Comparison of ENCODE assay signal across 19 cellular contexts in the genomic region with DNA sequence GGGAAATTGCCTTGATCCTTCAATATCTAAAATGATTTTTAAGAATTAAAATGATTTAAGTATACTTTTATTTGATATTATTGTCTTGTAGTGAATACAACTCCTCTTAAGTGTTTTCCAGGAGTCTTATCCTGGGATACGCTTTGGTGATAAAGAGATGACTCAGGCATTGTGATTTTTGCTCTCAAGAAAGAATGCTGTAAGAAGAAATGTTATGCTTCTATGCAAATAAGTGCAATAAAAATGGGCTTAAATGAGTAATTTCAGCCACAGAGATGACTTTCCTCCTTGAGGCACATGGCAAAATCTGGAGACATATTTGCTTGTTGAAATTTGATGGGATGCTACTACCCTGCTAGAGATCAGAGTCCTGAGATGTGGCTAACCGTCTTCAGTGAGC.
A peak's percentile ranks its signal among the peaks of the same experiment; 100 is the strongest.
DNase-seq lines count a peak whose midpoint lies in the region; ATAC-seq, FAIRE-seq and TF ChIP-seq lines count a peak whose summit lies in the region.
"Had no signal": no experiment of that assay in that cellular context is flagged by ENCODE, and none has a peak within 500 bp of the region (broad histone marks: within the 10 kb centered on the region; RNA-seq: fewer than 3 reads in every experiment).

No MANE protein-coding gene starts in this region.

- ATAC-seq in PC-3 = peak; percentile 68
- ATAC-seq in GM18858 (IDR thresholded peaks at IDR 0.05; ENCODE audit: unreplicated experiment) = no peak
- no peak for ATAC-seq in HG03457 (IDR thresholded peaks at IDR 0.05; ENCODE audit: unreplicated experiment)
- ATAC-seq: CD8-positive, alpha-beta T cell; GM23338; K562 had no signal

- H3K27me3 ChIP-seq in PC-3 (ENCODE audit: low read length) (no peaks in the 10 kb centered on the region), bronchial epithelial cell (ENCODE audit: control insufficient read depth, insufficient read depth, low read length) (no peaks in the 10 kb centered on the region)
- H3K27me3 ChIP-seq: BLaER1 treated with 17β-estradiol and CSF1 and Interleukin-3, amounts not matched to agents 10 nM and 100 nM had no signal

- no peak overlapping the region for H3K9ac ChIP-seq in PC-3 (ENCODE audit: low read length)
- H3K9ac ChIP-seq: BLaER1 treated with 17β-estradiol and CSF1 and Interleukin-3, amounts not matched to agents 10 nM and 100 nM had no signal

- H2AFZ ChIP-seq in PC-3 (ENCODE audit: low read length) = no peak overlapping the region
- H2AFZ ChIP-seq: GM23338 had no signal

- no peaks in the 10 kb centered on the region for H3F3A ChIP-seq in PC-3 (ENCODE audit: low read length, unreplicated experiment)

- H4K20me1 ChIP-seq in PC-3 (ENCODE audit: low read length) = no peaks in the 10 kb centered on the region
- H4K20me1 ChIP-seq: BLaER1 treated with 17β-estradiol and CSF1 and Interleukin-3, amounts not matched to agents 10 nM and 100 nM had no signal

- intact Hi-C loops in PC-3 (cut with micrococcal nuclease) = no loop called here

- no peak overlapping the region for H3K4me3 ChIP-seq in PC-3 (ENCODE audit: low read length)
- no peak overlapping the region for H3K4me3 ChIP-seq in bronchial epithelial cell (ENCODE audit: low read depth, low read length)
- H3K4me3 ChIP-seq: BLaER1 treated with 17β-estradiol and CSF1 and Interleukin-3, amounts not matched to agents 10 nM and 100 nM; GM23338; K562 had no signal

- POLR2A ChIA-PET in PC-3 (lab: Charles Lee; ENCODE audit: unreplicated experiment) = no interaction called here

- TF ChIP-seq CTCF in PC-3 (conservative IDR thresholded peaks at IDR 0.05; ENCODE audit: low read depth, low read length) (no peak), bronchial epithelial cell (IDR thresholded peaks at IDR 0.05; ENCODE audit: insufficient read depth, low read length, severe bottlenecking) (no peak)

- no peak overlapping the region for H3K27ac ChIP-seq in PC-3 (ENCODE audit: low read length)
- H3K27ac ChIP-seq: BLaER1 treated with 17β-estradiol and CSF1 and Interleukin-3, amounts not matched to agents 10 nM and 100 nM had no signal

- H3K9me3 ChIP-seq in PC-3 (ENCODE audit: low read length) = no peaks in the 10 kb centered on the region

- peaks cover 9% of the 10 kb centered on the region for H3K4me1 ChIP-seq in PC-3 (ENCODE audit: insufficient read depth, low read length)
- H3K4me1 ChIP-seq: BLaER1 treated with 17β-estradiol and CSF1 and Interleukin-3, amounts not matched to agents 10 nM and 100 nM had no signal

- CTCF ChIA-PET in PC-3 (lab: Charles Lee) = no interaction called here

- FAIRE-seq in bronchial epithelial cell (lab: Jason Lieb, UNC) = no peak
- FAIRE-seq: G401.6, GM12891, H54, K562 had no signal

- H3K36me3 ChIP-seq in PC-3 (ENCODE audit: low read depth, low read length) (no peaks in the 10 kb centered on the region), bronchial epithelial cell (ENCODE audit: control insufficient read depth, insufficient read depth, low read length) (no peaks in the 10 kb centered on the region)
- H3K36me3 ChIP-seq: BLaER1 treated with 17β-estradiol and CSF1 and Interleukin-3, amounts not matched to agents 10 nM and 100 nM had no signal

- no peaks in the 10 kb centered on the region for H3K9me2 ChIP-seq in PC-3 (replicated peaks; ENCODE audit: low read length)

- no peaks in the 10 kb centered on the region for H3K79me2 ChIP-seq in PC-3 (ENCODE audit: low read length)

- no peak overlapping the region for H3K4me2 ChIP-seq in PC-3 (ENCODE audit: low read length)
- H3K4me2 ChIP-seq: BLaER1 treated with 17β-estradiol and CSF1 and Interleukin-3, amounts not matched to agents 10 nM and 100 nM; GM23338 had no signal

- DNase-seq in HT1080 (ENCODE audit: low read depth) = peak; percentile 26
- peak; percentile 59 for DNase-seq in PC-3
- DNase-seq in bronchial epithelial cell (ENCODE audit: low read depth) = peak; percentile 14
- peak; percentile 1 for DNase-seq in renal cortical epithelial cell (ENCODE audit: low read depth)
- no peak for DNase-seq in SW480 (ENCODE audit: low spot score)
- DNase-seq: CD8-positive, alpha-beta T cell; DMS 273 treated with DMSO at 0.1 percent for 48 hours; DMS53; DND-41; EL; HCEC 1CT had no signal

- BruUV-seq in PC-3 (replicated peaks; lab: Mats Ljungman, UMichigan) = no TSS peak
